Comparison of ENCODE assay signal across 1 cellular context in genomic region chr11:100683107-100683506, GRCh38.
TF ChIP-seq lines count a peak whose summit lies in the region.

No MANE protein-coding gene starts in this region.

TF ChIP-seq in H1, 55 proteins besides CTCF, POLR2A, EP300 and RAD21:
- TF ChIP-seq GABPA (IDR thresholded peaks at IDR 0.05; ENCODE audit: borderline replicate concordance, insufficient read depth, low read length), result no peak
- TF ChIP-seq MAX (IDR thresholded peaks at IDR 0.05), result no peak
- no peak for TF ChIP-seq TAF7 (optimal IDR thresholded peaks at IDR 0.05; ENCODE audit: borderline replicate concordance, low read depth, low read length)
- TF ChIP-seq E2F6 (IDR thresholded peaks at IDR 0.05), result no peak
- no peak for TF ChIP-seq SIX5 (IDR thresholded peaks at IDR 0.05; ENCODE audit: low read depth, low read length)
- TF ChIP-seq ZNF274 (IDR thresholded peaks at IDR 0.05; ENCODE audit: borderline replicate concordance, extremely low read depth, low read length), result no peak
- TF ChIP-seq TEAD4 (IDR thresholded peaks at IDR 0.05; ENCODE audit: low read depth, low read length), result no peak
- no peak for TF ChIP-seq SIN3A (conservative IDR thresholded peaks at IDR 0.05 in 1 of 2, IDR thresholded peaks at IDR 0.05 in 1 of 2; ENCODE audit: low read depth in 1 of 2, low read length in 2 of 2)
- TF ChIP-seq MAFK (IDR thresholded peaks at IDR 0.05; ENCODE audit: low read depth, low read length), result no peak
- no peak for TF ChIP-seq POU5F1 (IDR thresholded peaks at IDR 0.05; ENCODE audit: low read depth, low read length)
- TF ChIP-seq EZH2 (IDR thresholded peaks at IDR 0.05; ENCODE audit: low read depth, low read length, severe bottlenecking), result no peak
- TF ChIP-seq CTBP2 (IDR thresholded peaks at IDR 0.05; ENCODE audit: borderline replicate concordance, insufficient read depth, insufficient read length, low read length), result no peak
- no peak for TF ChIP-seq BACH1 (IDR thresholded peaks at IDR 0.05; ENCODE audit: low read length)
